20 cellular contexts compared by ENCODE assay signal in genomic region chr6:14187408-14187807, GRCh38.
"Had no signal": no experiment of that assay in that cellular context is flagged by ENCODE, and none has a peak within 500 bp of the region (broad histone marks: within the 10 kb centered on the region; RNA-seq: fewer than 3 reads in every experiment).

No MANE protein-coding gene starts in this region.

- H3K9me3 Mint-ChIP-seq: memory B cell, natural killer cell had no signal

- H3K4me3 Mint-ChIP-seq: memory B cell, mesothelial cell of epicardium, natural killer cell, neural progenitor cell had no signal

- H3K4me1 Mint-ChIP-seq: memory B cell, mesothelial cell of epicardium, natural killer cell, neural progenitor cell had no signal

- H3K27ac Mint-ChIP-seq: memory B cell, mesothelial cell of epicardium, natural killer cell, neural progenitor cell, progenitor cell of endocrine pancreas had no signal

- H3K36me3 Mint-ChIP-seq: mesothelial cell of epicardium, natural killer cell, neural progenitor cell had no signal

- ATAC-seq: esophagus mucosa, gastrocnemius medialis, left lobe of liver, natural killer cell, right cardiac atrium had no signal

- H3K4me3 ChIP-seq: gastrocnemius medialis, lower lobe of right lung, neural progenitor cell, ovary had no signal

- H3K27me3 Mint-ChIP-seq: memory B cell had no signal

- DNase-seq: effector memory CD4-positive, alpha-beta T cell; gastrocnemius medialis; glutamatergic neuron; islet precursor cell; lower lobe of right lung; natural killer cell; nucleus accumbens; ovary; right cardiac atrium; small intestine; stimulated activated CD4-positive, alpha-beta T cell treated with anti-CD3 and anti-CD28 coated beads, Interleukin-12 subunit alpha, Interleukin-12 subunit beta, amount 100 ng/mL, for 4 hours; stimulated activated CD4-positive, alpha-beta T cell treated with anti-CD3 and anti-CD28 coated beads, Interleukin-2, amount 100 ng/mL, for 48 hours; stimulated activated naive CD4-positive, alpha-beta T cell treated with Interleukin-2 at 50 U/mL for 16 hours; trophoblast cell had no signal
